Comparison of ENCODE assay signal across 17 cellular contexts in the genomic region with DNA sequence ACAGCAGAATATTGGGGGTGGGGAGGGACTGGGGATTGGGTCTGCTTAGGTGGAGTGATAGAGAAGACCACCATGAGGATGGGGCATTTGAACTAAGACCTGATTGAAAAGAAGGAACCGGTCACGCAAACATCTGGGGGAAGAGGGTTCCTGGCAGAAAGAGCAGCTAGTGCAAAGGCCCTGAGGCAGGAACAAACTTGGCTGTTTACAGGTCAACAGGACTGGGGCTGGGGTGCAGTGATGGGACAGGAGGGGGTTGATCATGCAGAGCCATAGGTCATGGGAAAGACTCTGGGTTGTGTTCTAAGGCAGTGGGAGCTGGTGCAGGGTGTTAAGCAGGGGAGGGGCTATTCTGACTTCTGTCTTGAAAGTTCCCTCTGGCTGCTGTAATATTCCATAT. TPM values are rescaled to one million over a fixed set of nuclear protein-coding genes. Genes with fewer than 3 reads are reported as not detected.
DNase-seq lines count a peak whose midpoint lies in the region; ATAC-seq, FAIRE-seq and TF ChIP-seq lines count a peak whose summit lies in the region.
"Had no signal": no experiment of that assay in that cellular context is flagged by ENCODE, and none has a peak within 500 bp of the region (broad histone marks: within the 10 kb centered on the region; RNA-seq: fewer than 3 reads in every experiment).

No MANE protein-coding gene starts in this region.

- H2AFZ ChIP-seq in GM23248 = no peak overlapping the region

- H3K36me3 ChIP-seq in GM23248 (ENCODE audit: low read depth) = no peaks in the 10 kb centered on the region
- peaks cover 0 to 12% of the 10 kb centered on the region in 2 donors for H3K36me3 ChIP-seq in kidney (ENCODE audit: control insufficient read depth in 1 of 2, insufficient read depth in 2 of 2, low read length in 2 of 2)

- TF ChIP-seq CTCF in A549 (IDR thresholded peaks at IDR 0.05) (no peak), kidney (IDR thresholded peaks at IDR 0.05; ENCODE audit: borderline replicate concordance, extremely low read depth, insufficient read depth) (no peak), GM10266 (IDR thresholded peaks at IDR 0.05; ENCODE audit: control insufficient read depth, insufficient read depth, low read depth, missing control alignments) (no peak)
- TF ChIP-seq CTCF in activated CD8-positive, alpha-beta T cell treated with anti-CD3 and anti-CD28 coated beads for 36 hours (IDR thresholded peaks at IDR 0.05) = no peak

- H3K9ac ChIP-seq in GM23248 (peak overlapping the region; percentile 87; the same call in 1 of the 2 replicates), kidney (ENCODE audit: low read length in 2 of 2) (no peak overlapping the region)

- no peak for TF ChIP-seq POLR2A in A549 (IDR thresholded peaks at IDR 0.05; ENCODE audit: low read length)

- no peaks in the 10 kb centered on the region for H3F3A ChIP-seq in GM23248 (ENCODE audit: insufficient read depth)

- H3K4me2 ChIP-seq in A549 (peak overlapping the region; percentile 95; the same call in 2 of the 3 replicates), GM23248 (ENCODE audit: unreplicated experiment) (no peak overlapping the region)

- no peaks in the 10 kb centered on the region for H3K9me3 Mint-ChIP-seq in activated CD8-positive, alpha-beta T cell treated with anti-CD3 and anti-CD28 coated beads for 36 hours

- POLR2A ChIA-PET in A549 (lab: Yijun Ruan, JAX) = no interaction called here
- POLR2A ChIA-PET in activated CD8-positive, alpha-beta T cell treated with anti-CD3 and anti-CD28 coated beads for 36 hours (lab: Charles Lee) = interaction anchor here (1.1 to 1.9 kb wide), 2 partner anchors 10 to 92 kb away, joined by 4 to 6 read pairs; no protein-coding TSS in a partner anchor

- ATAC-seq in A549 (no peak), HG03097 (IDR thresholded peaks at IDR 0.05; ENCODE audit: low FRiP score, unreplicated experiment) (no peak), GM21381 (IDR thresholded peaks at IDR 0.05; ENCODE audit: unreplicated experiment) (no peak), HG02642 (IDR thresholded peaks at IDR 0.05; ENCODE audit: poor library complexity, unreplicated experiment) (no peak)
- ATAC-seq in activated CD8-positive, alpha-beta T cell treated with anti-CD3 and anti-CD28 coated beads for 36 hours = no peak

- DNase-seq in A549 (ENCODE audit: low read depth in 1 of 2, low spot score in 1 of 2) (no peak), GM23248 (no peak), kidney (peak; percentile 13), GM10266 (ENCODE audit: extremely low spot score) (no peak)
- DNase-seq in activated CD8-positive, alpha-beta T cell treated with anti-CD3 and anti-CD28 coated beads for 36 hours = no peak
- DNase-seq: activated effector memory CD4-positive, alpha-beta T cell treated with Interleukin-2 at 50 U/mL for 16 hours; BE2C; caudate nucleus; DMS79 treated with DMSO at 0.1 percent for 48 hours; islet precursor cell; NCI-H2081 treated with DMSO at 0.1 percent for 48 hours; SIG-M5 had no signal

- TF ChIP-seq RAD21 in A549 (conservative IDR thresholded peaks at IDR 0.05 in 1 of 2, IDR thresholded peaks at IDR 0.05 in 1 of 2) = no peak

- intact Hi-C loops in activated CD8-positive, alpha-beta T cell treated with anti-CD3 and anti-CD28 coated beads for 36 hours (cut with micrococcal nuclease) = no loop called here
- intact Hi-C loops in kidney (cut with DNase I) = no loop called here

- no peak for TF ChIP-seq EP300 in A549 (IDR thresholded peaks at IDR 0.05)

- H3K27me3 ChIP-seq in GM23248 (replicated peaks; ENCODE audit: insufficient read depth) = no peaks in the 10 kb centered on the region
- H3K27me3 ChIP-seq: BE2C, right atrium auricular region had no signal

- H4K20me1 ChIP-seq in GM23248 (ENCODE audit: insufficient read depth) = no peaks in the 10 kb centered on the region

- 98% methylated on average over 2 of the region's 2 CpGs for WGBS in A549 (ENCODE audit: missing lambda C conversion rate)
- WGBS in GM23248 (ENCODE audit: low coverage in 1 of 2, low lambda C conversion rate in 2 of 2, missing lambda C conversion rate in 2 of 2), 2 experiments = 98 to 100% methylated on average over 2 of the region's 2 CpGs

- H3K27me3 Mint-ChIP-seq in activated CD8-positive, alpha-beta T cell treated with anti-CD3 and anti-CD28 coated beads for 36 hours = no peaks in the 10 kb centered on the region

- in situ Hi-C loops in GM23248 (cut with MboI) = no loop called here

- peak overlapping the region; percentile 25 for H3K27ac Mint-ChIP-seq in activated CD8-positive, alpha-beta T cell treated with anti-CD3 and anti-CD28 coated beads for 36 hours

- peak overlapping the region; percentile 98 for H3K4me3 Mint-ChIP-seq in activated CD8-positive, alpha-beta T cell treated with anti-CD3 and anti-CD28 coated beads for 36 hours

- no peaks in the 10 kb centered on the region for H3K9me3 ChIP-seq in A549
- H3K9me3 ChIP-seq in GM23248 (ENCODE audit: low read depth) = no peaks in the 10 kb centered on the region
- H3K9me3 ChIP-seq in kidney (ENCODE audit: control insufficient read depth in 1 of 2, low read length in 2 of 2) = no peaks in the 10 kb centered on the region
- H3K9me3 ChIP-seq: BE2C, right atrium auricular region had no signal

- H3K4me3 ChIP-seq in A549 = no peak overlapping the region
- H3K4me3 ChIP-seq in GM23248 = no peak overlapping the region
- H3K4me3 ChIP-seq in kidney (ENCODE audit: low read length in 2 of 2) = no peak overlapping the region

- H3K9me2 ChIP-seq in GM23248 (ENCODE audit: insufficient read depth) = no peaks in the 10 kb centered on the region

- FAIRE-seq in A549 (lab: Jason Lieb, UNC) = no peak
- no peak for FAIRE-seq in kidney (lab: Jason Lieb, UNC)
- FAIRE-seq: endothelial cell of umbilical vein had no signal

- H3K27ac ChIP-seq in A549 = no peak overlapping the region
- no peak overlapping the region for H3K27ac ChIP-seq in GM23248
- no peak overlapping the region for H3K27ac ChIP-seq in kidney (ENCODE audit: low read depth in 2 of 2, low read length in 2 of 2)
- H3K27ac ChIP-seq: right atrium auricular region had no signal

- peaks cover 37% of the 10 kb centered on the region for H3K79me2 ChIP-seq in GM23248 (ENCODE audit: insufficient read depth)

- peaks cover 11% of the 10 kb centered on the region for H3K4me1 ChIP-seq in A549
- peaks cover 10% of the 10 kb centered on the region for H3K4me1 ChIP-seq in GM23248 (ENCODE audit: insufficient read depth)
- H3K4me1 ChIP-seq in kidney (ENCODE audit: control insufficient read depth in 1 of 2, insufficient read depth in 1 of 2, low read depth in 1 of 2, low read length in 2 of 2) = peaks cover 0 to 5% of the 10 kb centered on the region in 2 donors
- H3K4me1 ChIP-seq: BE2C had no signal

- peaks cover 27% of the 10 kb centered on the region for H3K36me3 Mint-ChIP-seq in activated CD8-positive, alpha-beta T cell treated with anti-CD3 and anti-CD28 coated beads for 36 hours (ENCODE audit: low read depth)

- H3K4me1 Mint-ChIP-seq in activated CD8-positive, alpha-beta T cell treated with anti-CD3 and anti-CD28 coated beads for 36 hours (ENCODE audit: low read depth) = peaks cover 26% of the 10 kb centered on the region

- CTCF ChIA-PET in A549 (lab: Yijun Ruan, JAX) = interaction anchor here (2.9 kb wide), 1 partner anchor 9 kb away, joined by 6 read pairs; no protein-coding TSS in a partner anchor
- CTCF ChIA-PET in activated CD8-positive, alpha-beta T cell treated with anti-CD3 and anti-CD28 coated beads for 36 hours (lab: Charles Lee) = no interaction called here

RNA-seq across cellular contexts. Expression of a gene that starts 1.9 kb away (rescaled TPM):
- polyA plus RNA-seq in A549 (2011; rRNA removed) (41.9 and 44.6 TPM in 2 replicates), A549 (2017; fragmentation: RNase III; extraction: RNeasy Plus Mini Kit Qiagen cat#74134 plus additional on column Dnase treatment) (48.2 to 51.9 TPM (median 48.3 TPM) in 3 replicates), GM23248 (2016; fragmentation: Nextera tagmentation; extraction: Ambion mirVana) (34.6 and 36.7 TPM in 2 replicates), kidney (ENCODE audit: insufficient read depth, low read depth, low replicate concordance) (49.3 TPM)
- 49.7 and 55.9 TPM in 2 replicates for polyA plus RNA-seq in A549 (2012; cell fraction: cytosol; rRNA removed)
- 114 and 125 TPM in 2 replicates for polyA plus RNA-seq in A549 (2012; cell fraction: nucleus; rRNA removed)
- polyA minus RNA-seq in A549 (2011; rRNA and poly(A)+ RNA removed) = 73.2 and 77.2 TPM in 2 replicates
- total RNA-seq in GM23248 (2014; rRNA removed; shearing (Covaris generic)) = 51.0 and 53.4 TPM in 2 replicates
- 10 to 100 TPM; 45.0 to 45.1 TPM for total RNA-seq in activated CD8-positive, alpha-beta T cell treated with anti-CD3 and anti-CD28 coated beads for 36 hours
- total RNA-seq in kidney = 39.2 TPM

RNA-seq across cellular contexts. Expression of a gene that starts 18.9 kb away (rescaled TPM):
- polyA plus RNA-seq in A549 (2011; rRNA removed) (0.22 and 0.24 TPM in 2 replicates), A549 (2017; fragmentation: RNase III; extraction: RNeasy Plus Mini Kit Qiagen cat#74134 plus additional on column Dnase treatment) (0.07 to 0.36 TPM (median 0.26 TPM) in 3 replicates), GM23248 (2016; fragmentation: Nextera tagmentation; extraction: Ambion mirVana) (0.70 and 0.90 TPM in 2 replicates), kidney (ENCODE audit: insufficient read depth, low read depth, low replicate concordance) (0.80 TPM)
- 0.21 and 0.26 TPM in 2 replicates for polyA plus RNA-seq in A549 (2012; cell fraction: cytosol; rRNA removed)
- 0.91 and 1.1 TPM in 2 replicates for polyA plus RNA-seq in A549 (2012; cell fraction: nucleus; rRNA removed)
- 0.19 and 0.25 TPM in 2 replicates for polyA minus RNA-seq in A549 (2011; rRNA and poly(A)+ RNA removed)
- 0.25 and 0.54 TPM in 2 replicates for total RNA-seq in GM23248 (2014; rRNA removed; shearing (Covaris generic))
- 1 to 10 TPM in 1 of 2 experiments, under 1 TPM in 1; 0.76 to 1.1 TPM for total RNA-seq in activated CD8-positive, alpha-beta T cell treated with anti-CD3 and anti-CD28 coated beads for 36 hours
- 1.3 TPM for total RNA-seq in kidney

RNA-seq across cellular contexts. Expression of a gene that starts 50.4 kb away (rescaled TPM):
- polyA plus RNA-seq in A549 (2011; rRNA removed) = 11.2 and 11.9 TPM in 2 replicates
- polyA plus RNA-seq in A549 (2012; cell fraction: cytosol; rRNA removed) = 5.4 and 6.3 TPM in 2 replicates
- 3.2 and 4.1 TPM in 2 replicates for polyA plus RNA-seq in A549 (2012; cell fraction: nucleus; rRNA removed)
- polyA plus RNA-seq in A549 (2017; fragmentation: RNase III; extraction: RNeasy Plus Mini Kit Qiagen cat#74134 plus additional on column Dnase treatment) = 11.4 to 11.6 TPM (median 11.5 TPM) in 3 replicates
- polyA minus RNA-seq in A549 (2011; rRNA and poly(A)+ RNA removed) = 17.4 and 20.3 TPM in 2 replicates
- 8.0 and 10.2 TPM in 2 replicates for total RNA-seq in GM23248 (2014; rRNA removed; shearing (Covaris generic))
- 7.2 and 7.3 TPM in 2 replicates for polyA plus RNA-seq in GM23248 (2016; fragmentation: Nextera tagmentation; extraction: Ambion mirVana)
- total RNA-seq in activated CD8-positive, alpha-beta T cell treated with anti-CD3 and anti-CD28 coated beads for 36 hours = 1 to 10 TPM; 8.7 to 9.1 TPM
- 8.7 TPM for total RNA-seq in kidney
- 3.4 TPM for polyA plus RNA-seq in kidney (ENCODE audit: insufficient read depth, low read depth, low replicate concordance)

RNA-seq across cellular contexts. Expression of a gene that starts 50.6 kb away (rescaled TPM):
- 20.0 and 22.3 TPM in 2 replicates for polyA plus RNA-seq in A549 (2011; rRNA removed)
- 29.6 and 33.3 TPM in 2 replicates for polyA plus RNA-seq in A549 (2012; cell fraction: cytosol; rRNA removed)
- polyA plus RNA-seq in A549 (2012; cell fraction: nucleus; rRNA removed) = 55.7 and 61.1 TPM in 2 replicates
- 20.7 to 21.4 TPM (median 21.3 TPM) in 3 replicates for polyA plus RNA-seq in A549 (2017; fragmentation: RNase III; extraction: RNeasy Plus Mini Kit Qiagen cat#74134 plus additional on column Dnase treatment)
- 25.4 and 29.8 TPM in 2 replicates for polyA minus RNA-seq in A549 (2011; rRNA and poly(A)+ RNA removed)
- total RNA-seq in GM23248 (2014; rRNA removed; shearing (Covaris generic)) = 17.0 and 37.6 TPM in 2 replicates
- polyA plus RNA-seq in GM23248 (2016; fragmentation: Nextera tagmentation; extraction: Ambion mirVana) = 21.9 and 22.3 TPM in 2 replicates
- total RNA-seq in activated CD8-positive, alpha-beta T cell treated with anti-CD3 and anti-CD28 coated beads for 36 hours = 10 to 100 TPM; 28.5 to 29.7 TPM
- total RNA-seq in kidney = 27.0 TPM
- polyA plus RNA-seq in kidney (ENCODE audit: insufficient read depth, low read depth, low replicate concordance) = 52.1 TPM
